Comparison of ENCODE assay signal across 20 cellular contexts in the genomic region with DNA sequence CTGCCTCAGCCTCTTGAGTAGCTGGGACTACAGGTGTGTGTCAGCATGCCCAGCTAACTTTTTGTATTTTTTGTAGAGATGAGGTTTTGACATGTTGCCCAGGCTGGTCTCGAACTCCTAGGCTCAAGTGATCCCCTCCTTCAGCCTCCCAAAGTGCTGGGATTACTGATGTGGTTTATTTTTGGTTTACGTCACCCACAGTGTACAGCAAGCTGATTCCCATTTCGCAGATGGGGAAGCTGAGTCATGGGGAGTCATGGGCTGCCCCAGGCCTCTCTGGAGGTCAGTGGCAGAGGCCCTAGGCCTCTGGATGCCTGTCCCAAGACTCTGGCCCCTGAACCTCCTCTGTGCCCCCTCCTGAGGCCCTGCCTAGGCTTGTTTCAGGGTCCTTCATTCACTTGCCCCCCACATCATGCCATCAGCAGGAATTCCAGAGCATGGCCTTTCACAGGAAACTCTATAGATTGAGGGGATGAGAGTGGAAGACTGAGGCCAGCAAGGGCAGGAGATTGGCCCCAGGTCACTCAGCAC.
DNase-seq lines count a peak whose midpoint lies in the region; ATAC-seq and TF ChIP-seq lines count a peak whose summit lies in the region.
"Had no signal": no experiment of that assay in that cellular context is flagged by ENCODE, and none has a peak within 500 bp of the region (broad histone marks: within the 10 kb centered on the region; RNA-seq: fewer than 3 reads in every experiment).

No MANE protein-coding gene starts in this region.

- H4K5ac ChIP-seq in H9 (ENCODE audit: insufficient read length, low read depth, low read length) = no peak overlapping the region

- H3K27ac Mint-ChIP-seq in GM23338 = no peak overlapping the region
- H3K27ac Mint-ChIP-seq in H9 = peak overlapping the region in 2 of 3 experiments; percentile 49 to 66; a peak in 3 of 7 replicates
- H3K27ac Mint-ChIP-seq in endodermal cell = no peak overlapping the region
- no peak overlapping the region for H3K27ac Mint-ChIP-seq in osteocyte (ENCODE audit: unreplicated experiment)
- H3K27ac Mint-ChIP-seq: CD4-positive, CD25-positive, alpha-beta regulatory T cell had no signal

- H3K4me3 ChIP-seq in GM23338 (no peak overlapping the region), endodermal cell (ENCODE audit: low read length) (no peak overlapping the region)
- H3K4me3 ChIP-seq: GM23248 had no signal

- no CpG with 5 or more reads among the region's 3 CpGs for WGBS in H9 (ENCODE audit: extremely low coverage, insufficient read length, low lambda C conversion rate)
- 89 to 100% methylated on average over 1 to 3 of the region's 3 CpGs for WGBS in endodermal cell (ENCODE audit: insufficient coverage in 1 of 2, insufficient read length in 1 of 2), 2 experiments

- H3K9me3 ChIP-seq in H9 (ENCODE audit: control insufficient read depth, low read depth, low read length) = no peaks in the 10 kb centered on the region
- H3K9me3 ChIP-seq in endodermal cell (ENCODE audit: control insufficient read depth, low read length) = peaks cover 6% of the 10 kb centered on the region
- H3K9me3 ChIP-seq: SK-N-SH had no signal

- no peak overlapping the region for H4K8ac ChIP-seq in H9 (replicated peaks; ENCODE audit: insufficient read length, low read depth, low read length)

- no peak overlapping the region for H3K23ac ChIP-seq in H9 (ENCODE audit: insufficient read length, low read depth, low read length)

- peak overlapping the region; percentile 51 for H3K4me2 ChIP-seq in GM23338
- H3K4me2 ChIP-seq in H9 (ENCODE audit: insufficient read depth, insufficient read length, low read length) = no peak overlapping the region
- H3K4me2 ChIP-seq: SK-N-SH had no signal

- H3K23me2 ChIP-seq in H9 (ENCODE audit: insufficient read length, low read depth, low read length, poor library complexity, severe bottlenecking) = no peaks in the 10 kb centered on the region

- DNase-seq in GM23338 (ENCODE audit: low spot score) (no peak), H9 (peak; percentile 19), endodermal cell (peak; percentile 35), osteocyte (ENCODE audit: extremely low spot score, unreplicated experiment) (peak; percentile 59)
- DNase-seq: CD4-positive, CD25-positive, alpha-beta regulatory T cell; COR-L47; DMS 273 treated with DMSO at 0.1 percent for 48 hours; DMS79 treated with DMSO at 0.1 percent for 48 hours; GM23248; KBM-7; NCI-H1092; NCI-H1930; NCI-H510A; NCI-H748 treated with DMSO at 0.1 percent for 48 hours; SIG-M5; SK-N-SH had no signal

- H2BK12ac ChIP-seq in H9 (ENCODE audit: insufficient read length, low read depth, low read length) = peak overlapping the region; percentile 17

- no peak overlapping the region for H2BK120ac ChIP-seq in H9 (ENCODE audit: low read depth, low read length, poor library complexity, severe bottlenecking)

- H2BK15ac ChIP-seq in H9 (ENCODE audit: low read depth, low read length) = no peak overlapping the region

- ATAC-seq in GM23338 (no peak), GM18519 (IDR thresholded peaks at IDR 0.05; ENCODE audit: low FRiP score, unreplicated experiment) (no peak), GM21515 (IDR thresholded peaks at IDR 0.05; ENCODE audit: unreplicated experiment) (no peak), HG03045 (IDR thresholded peaks at IDR 0.05; ENCODE audit: unreplicated experiment) (no peak)

- H2BK5ac ChIP-seq in H9 (ENCODE audit: insufficient read length, low read length) = no peak overlapping the region

- H3K79me2 ChIP-seq in GM23338 (replicated peaks; ENCODE audit: insufficient read depth) = no peaks in the 10 kb centered on the region
- H3K79me2 ChIP-seq in H9 (ENCODE audit: insufficient read depth, low read length) = no peaks in the 10 kb centered on the region

- H3K36me3 ChIP-seq in GM23338 (ENCODE audit: insufficient read depth) (no peaks in the 10 kb centered on the region), endodermal cell (ENCODE audit: control insufficient read depth, insufficient read depth, low read length) (no peaks in the 10 kb centered on the region)

- H3K27ac ChIP-seq in GM23338 (ENCODE audit: low read depth) (no peak overlapping the region), H9 (ENCODE audit: insufficient read length, low read depth, low read length) (no peak overlapping the region), endodermal cell (ENCODE audit: low read depth, low read length) (no peak overlapping the region)
- H3K27ac ChIP-seq: GM23248, RWPE1 had no signal

- H3K4ac ChIP-seq in H9 (ENCODE audit: low read depth, low read length) = peak overlapping the region; percentile 12; the same call in 1 of the 2 replicates

- H3F3A ChIP-seq in GM23338 (replicated peaks; ENCODE audit: low read depth) = no peaks in the 10 kb centered on the region

- no peaks in the 10 kb centered on the region for H3K27me3 ChIP-seq in GM23338 (ENCODE audit: insufficient read depth)
- H3K27me3 ChIP-seq in H9 (ENCODE audit: insufficient read depth, low read length) = no peaks in the 10 kb centered on the region
- H3K27me3 ChIP-seq in endodermal cell (ENCODE audit: control insufficient read depth, insufficient read depth, low read length, poor library complexity, severe bottlenecking) = no peaks in the 10 kb centered on the region

- no peak overlapping the region for H3K4me3 Mint-ChIP-seq in GM23338
- no peak overlapping the region; a peak in 1 of 5 replicates for H3K4me3 Mint-ChIP-seq in H9
- no peak overlapping the region for H3K4me3 Mint-ChIP-seq in endodermal cell
- H3K4me3 Mint-ChIP-seq in osteocyte (ENCODE audit: unreplicated experiment) = no peak overlapping the region
- H3K4me3 Mint-ChIP-seq: CD4-positive, CD25-positive, alpha-beta regulatory T cell had no signal

- H3K9me2 ChIP-seq in GM23338 (ENCODE audit: insufficient read depth) = no peaks in the 10 kb centered on the region; the same call in 1 of the 2 replicates
- H3K9me2 ChIP-seq: SK-N-SH had no signal

- H3K4me1 Mint-ChIP-seq in GM23338 = peaks cover 50% of the 10 kb centered on the region
- peaks cover 62 to 70% of the 10 kb centered on the region in 2 experiments for H3K4me1 Mint-ChIP-seq in H9
- H3K4me1 Mint-ChIP-seq in endodermal cell = peaks cover 14% of the 10 kb centered on the region
- no peaks in the 10 kb centered on the region for H3K4me1 Mint-ChIP-seq in osteocyte (ENCODE audit: unreplicated experiment)
- H3K4me1 Mint-ChIP-seq: CD4-positive, CD25-positive, alpha-beta regulatory T cell had no signal

- no peak overlapping the region for H2BK20ac ChIP-seq in H9 (ENCODE audit: low read depth, low read length, poor library complexity, severe bottlenecking)

- no peak overlapping the region for H2AFZ ChIP-seq in GM23338
- no peak overlapping the region for H2AFZ ChIP-seq in H9 (ENCODE audit: low read length)
- H2AFZ ChIP-seq: GM23248 had no signal

- H3K36me3 Mint-ChIP-seq in GM23338 (ENCODE audit: low read depth) (peaks cover 3% of the 10 kb centered on the region; the same call in 2 of the 3 replicates), H9 (ENCODE audit: insufficient read depth in 1 of 3, low read depth in 3 of 3) (peaks cover 0 to 4% (median 0%) of the 10 kb centered on the region in 3 experiments; a peak in 1 of 7 replicates), endodermal cell (ENCODE audit: low read depth) (no peaks in the 10 kb centered on the region), osteocyte (ENCODE audit: unreplicated experiment) (no peaks in the 10 kb centered on the region)
- H3K36me3 Mint-ChIP-seq: CD4-positive, CD25-positive, alpha-beta regulatory T cell had no signal

- H3T11ph ChIP-seq in H9 (ENCODE audit: low read length) = no peak overlapping the region

- H3K56ac ChIP-seq in H9 (ENCODE audit: insufficient read length, low read depth, low read length) = no peak overlapping the region

- H4K91ac ChIP-seq in H9 (ENCODE audit: insufficient read length, low read depth, low read length) = peak overlapping the region; percentile 31

- no peak overlapping the region for H3K18ac ChIP-seq in H9 (ENCODE audit: insufficient read length, low read depth, low read length)

- H3K79me1 ChIP-seq in H9 (ENCODE audit: insufficient read depth, low read depth, low read length, poor library complexity, severe bottlenecking) = no peaks in the 10 kb centered on the region

- H3K14ac ChIP-seq in H9 (ENCODE audit: insufficient read depth, low read length) = no peak overlapping the region; the same call in 1 of the 2 replicates

- H3K27me3 Mint-ChIP-seq in GM23338 (ENCODE audit: insufficient read depth, low read depth, poor library complexity) = peaks cover 14% of the 10 kb centered on the region
- no peaks in the 10 kb centered on the region for H3K27me3 Mint-ChIP-seq in H9 (ENCODE audit: low read depth)
- H3K27me3 Mint-ChIP-seq in endodermal cell (ENCODE audit: insufficient read depth) = peaks cover 13% of the 10 kb centered on the region
- peaks cover 2% of the 10 kb centered on the region for H3K27me3 Mint-ChIP-seq in osteocyte (ENCODE audit: unreplicated experiment)
- H3K27me3 Mint-ChIP-seq: CD4-positive, CD25-positive, alpha-beta regulatory T cell had no signal

- H3K9me3 Mint-ChIP-seq in GM23338 (peaks cover 18% of the 10 kb centered on the region), H9 (peaks cover 2% of the 10 kb centered on the region in 2 experiments; a peak in 2 of 5 replicates), endodermal cell (peaks cover 12% of the 10 kb centered on the region), osteocyte (ENCODE audit: unreplicated experiment) (no peaks in the 10 kb centered on the region)

- H3K4me1 ChIP-seq in GM23338 (ENCODE audit: insufficient read depth) (peaks cover 29% of the 10 kb centered on the region), H9 (ENCODE audit: insufficient read depth, low read length) (peaks cover 7% of the 10 kb centered on the region; the same call in 1 of the 2 replicates), endodermal cell (ENCODE audit: control insufficient read depth, insufficient read depth, low read length) (peaks cover 3% of the 10 kb centered on the region)

- TF ChIP-seq CTCF in GM23338 (conservative IDR thresholded peaks at IDR 0.05; ENCODE audit: low read depth in 2 of 2) (no peak), H9 (conservative IDR thresholded peaks at IDR 0.05) (no peak), endodermal cell (conservative IDR thresholded peaks at IDR 0.05) (no peak), osteocyte (IDR thresholded peaks at IDR 0.05) (no peak)

- no peak overlapping the region for H2AK5ac ChIP-seq in H9 (ENCODE audit: insufficient read length, low read length)

- H4K20me1 ChIP-seq in GM23338 (replicated peaks; ENCODE audit: insufficient read depth) (no peaks in the 10 kb centered on the region), H9 (ENCODE audit: control insufficient read depth, insufficient read depth, insufficient read length) (no peaks in the 10 kb centered on the region)

- H3K9ac ChIP-seq in H9 (ENCODE audit: extremely low read depth, insufficient read length, low read length) (no peak overlapping the region), endodermal cell (ENCODE audit: extremely low read depth, low read length, poor library complexity, severe bottlenecking) (no peak overlapping the region)
- H3K9ac ChIP-seq: GM23248, SK-N-SH had no signal

Comparison
In these comparisons a context has a peak if more than half of its experiments do, and no peak if none do; other contexts are left out.
1. H3K27ac Mint-ChIP-seq: peak in H9 (2 of 3); none in GM23338 (single experiment), endodermal cell (single experiment) and osteocyte (single experiment).